1 cellular context compared by ENCODE assay signal in the genomic region with DNA sequence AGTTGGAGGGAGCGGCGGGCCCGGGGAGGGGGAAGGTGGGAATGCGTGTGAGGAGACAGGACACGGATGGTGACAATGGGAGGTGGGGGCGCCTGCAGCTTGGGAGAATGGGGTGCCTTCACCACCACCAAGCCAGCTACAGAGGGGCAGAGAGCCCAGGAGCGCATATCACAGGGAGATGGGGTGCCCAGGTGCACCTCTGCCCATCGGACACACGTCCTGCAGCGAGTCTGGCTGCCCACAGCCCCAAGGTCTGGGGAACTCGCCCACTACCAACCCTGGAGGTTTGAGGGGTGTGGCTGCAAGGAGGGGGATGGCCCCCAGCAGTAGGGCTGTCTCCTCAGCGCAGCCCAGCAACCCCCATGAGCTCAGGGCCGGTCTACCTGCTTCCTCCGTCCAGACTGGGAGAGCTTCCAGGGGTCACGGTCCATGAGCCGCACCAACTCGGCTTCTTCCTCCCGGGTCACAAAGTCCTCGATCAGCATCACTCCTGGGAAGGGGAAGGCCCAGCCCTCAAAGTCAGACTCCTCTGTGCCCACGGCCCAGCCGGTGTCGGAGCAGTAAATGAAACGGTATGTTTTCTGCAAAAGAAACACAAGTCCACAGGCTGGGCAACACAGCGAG.
TF ChIP-seq lines count a peak whose summit lies in the region.

No MANE protein-coding gene starts in this region.

TF ChIP-seq in K562, 482 proteins besides CTCF, POLR2A, EP300 and RAD21:
- peak; percentile 42 for TF ChIP-seq POLR2G (IDR thresholded peaks at IDR 0.05; ENCODE audit: low read depth, low read length)
- TF ChIP-seq ZNF589 (CRISPR knock-in tag; IDR thresholded peaks at IDR 0.05; ENCODE audit: low read depth), result no peak
- TF ChIP-seq, protein P1, sequence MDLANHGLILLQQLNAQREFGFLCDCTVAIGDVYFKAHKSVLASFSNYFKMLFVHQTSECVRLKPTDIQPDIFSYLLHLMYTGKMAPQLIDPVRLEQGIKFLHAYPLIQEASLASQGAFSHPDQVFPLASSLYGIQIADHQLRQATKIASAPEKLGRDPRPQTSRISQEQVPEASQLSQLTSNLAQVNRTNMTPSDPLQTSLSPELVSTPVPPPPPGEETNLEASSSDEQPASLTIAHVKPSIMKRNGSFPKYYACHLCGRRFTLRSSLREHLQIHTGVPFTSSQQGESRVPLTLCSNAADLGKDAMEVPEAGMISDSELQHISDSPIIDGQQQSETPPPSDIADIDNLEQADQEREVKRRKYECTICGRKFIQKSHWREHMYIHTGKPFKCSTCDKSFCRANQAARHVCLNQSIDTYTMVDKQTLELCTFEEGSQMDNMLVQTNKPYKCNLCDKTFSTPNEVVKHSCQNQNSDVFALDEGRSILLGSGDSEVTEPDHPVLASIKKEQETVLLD (IDR thresholded peaks at IDR 0.05), result no peak
- no peak for TF ChIP-seq ZNF57 (CRISPR knock-in tag; IDR thresholded peaks at IDR 0.05)
- TF ChIP-seq, protein P2, sequence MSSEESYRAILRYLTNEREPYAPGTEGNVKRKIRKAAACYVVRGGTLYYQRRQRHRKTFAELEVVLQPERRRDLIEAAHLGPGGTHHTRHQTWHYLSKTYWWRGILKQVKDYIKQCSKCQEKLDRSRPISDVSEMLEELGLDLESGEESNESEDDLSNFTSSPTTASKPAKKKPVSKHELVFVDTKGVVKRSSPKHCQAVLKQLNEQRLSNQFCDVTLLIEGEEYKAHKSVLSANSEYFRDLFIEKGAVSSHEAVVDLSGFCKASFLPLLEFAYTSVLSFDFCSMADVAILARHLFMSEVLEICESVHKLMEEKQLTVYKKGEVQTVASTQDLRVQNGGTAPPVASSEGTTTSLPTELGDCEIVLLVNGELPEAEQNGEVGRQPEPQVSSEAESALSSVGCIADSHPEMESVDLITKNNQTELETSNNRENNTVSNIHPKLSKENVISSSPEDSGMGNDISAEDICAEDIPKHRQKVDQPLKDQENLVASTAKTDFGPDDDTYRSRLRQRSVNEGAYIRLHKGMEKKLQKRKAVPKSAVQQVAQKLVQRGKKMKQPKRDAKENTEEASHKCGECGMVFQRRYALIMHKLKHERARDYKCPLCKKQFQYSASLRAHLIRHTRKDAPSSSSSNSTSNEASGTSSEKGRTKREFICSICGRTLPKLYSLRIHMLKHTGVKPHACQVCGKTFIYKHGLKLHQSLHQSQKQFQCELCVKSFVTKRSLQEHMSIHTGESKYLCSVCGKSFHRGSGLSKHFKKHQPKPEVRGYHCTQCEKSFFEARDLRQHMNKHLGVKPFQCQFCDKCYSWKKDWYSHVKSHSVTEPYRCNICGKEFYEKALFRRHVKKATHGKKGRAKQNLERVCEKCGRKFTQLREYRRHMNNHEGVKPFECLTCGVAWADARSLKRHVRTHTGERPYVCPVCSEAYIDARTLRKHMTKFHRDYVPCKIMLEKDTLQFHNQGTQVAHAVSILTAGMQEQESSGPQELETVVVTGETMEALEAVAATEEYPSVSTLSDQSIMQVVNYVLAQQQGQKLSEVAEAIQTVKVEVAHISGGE (CRISPR knock-in tag; IDR thresholded peaks at IDR 0.05), result no peak
- TF ChIP-seq HDAC6 (IDR thresholded peaks at IDR 0.05; ENCODE audit: low read depth, low read length), result no peak
